In genomic region chr7:116674508-116675173, GRCh38 we compare ENCODE assay signal across 16 cellular contexts. TPM values are rescaled to one million over a fixed set of nuclear protein-coding genes. Genes with fewer than 3 reads are reported as not detected.
A peak's percentile ranks its signal among the peaks of the same experiment; 100 is the strongest.
DNase-seq lines count a peak whose midpoint lies in the region; ATAC-seq, FAIRE-seq and TF ChIP-seq lines count a peak whose summit lies in the region.
"Had no signal": no experiment of that assay in that cellular context is flagged by ENCODE, and none has a peak within 500 bp of the region (broad histone marks: within the 10 kb centered on the region; RNA-seq: fewer than 3 reads in every experiment).

No MANE protein-coding gene starts in this region.

- TF ChIP-seq CTCF in H1 (IDR thresholded peaks at IDR 0.05; ENCODE audit: control extremely low read depth in 1 of 3, insufficient read depth in 1 of 3, low read depth in 1 of 3, low read length in 3 of 3) (no peak), nephron (IDR thresholded peaks at IDR 0.05; ENCODE audit: unreplicated experiment in 3 of 3) (no peak)

- H3K36me3 ChIP-seq in H1 (ENCODE audit: control insufficient read depth in 2 of 4, insufficient read depth in 4 of 4, low read length in 3 of 4) = no peaks in the 10 kb centered on the region

- DNase-seq in COLO668 (lab: John Stamatoyannopoulos, UW; ENCODE audit: unreplicated experiment) (peak; percentile 12), M059J (ENCODE audit: low read depth) (peak; percentile 89), H1 (ENCODE audit: low read depth in 1 of 2, low spot score in 2 of 2) (no peak), frontal cortex (ENCODE audit: low spot score in 2 of 2) (no peak), activated gamma-delta T cell treated with Interleukin-2 at 50 U/mL for 16 hours (no peak)
- no peak for DNase-seq in stimulated activated naive CD8-positive, alpha-beta T cell treated with anti-CD3 and anti-CD28 coated beads, Interleukin-15, Interleukin-2, amounts not matched to agents 100 U/mL and 50 U/mL, for 24 hours
- DNase-seq: activated CD4-positive, CD25-positive, alpha-beta regulatory T cell; activated effector memory CD4-positive, alpha-beta T cell treated with anti-CD3 and anti-CD28 coated beads, Interleukin-2, amount 50 U/mL, for 16 hours; CD4-positive, CD25-positive, alpha-beta regulatory T cell; head of caudate nucleus; NCI-H1694; stimulated activated CD4-positive, alpha-beta T cell treated with anti-CD3 and anti-CD28 coated beads, Interleukin-15, amount 100 ng/mL, for 24 hours had no signal

- H2BK20ac ChIP-seq in H1 (ENCODE audit: low read length) = no peak overlapping the region

- H3K79me1 ChIP-seq in H1 (ENCODE audit: low read depth, low read length) = no peaks in the 10 kb centered on the region

- no peak overlapping the region for H3K23ac ChIP-seq in H1 (ENCODE audit: insufficient read length)

- peaks cover 8% of the 10 kb centered on the region for H3K23me2 ChIP-seq in H1 (ENCODE audit: low read depth, low read length)

- TF ChIP-seq EP300 in H1 (IDR thresholded peaks at IDR 0.05; ENCODE audit: borderline replicate concordance in 1 of 2, low read depth in 2 of 2, low read length in 2 of 2) = no peak

- peak overlapping the region in 2 of 3 experiments; percentile 28 to 49 for H3K27ac Mint-ChIP-seq in nephron
- H3K27ac Mint-ChIP-seq: CD4-positive, CD25-positive, alpha-beta regulatory T cell had no signal

- WGBS in H1 (ENCODE audit: extremely low coverage in 1 of 2, insufficient coverage in 1 of 2, insufficient read length in 1 of 2, insufficient replicate concordance in 2 of 2, low coverage in 1 of 2, low lambda C conversion rate in 2 of 2, missing lambda C conversion rate in 1 of 2), 2 experiments = 76% methylated on average over 7 of the region's 7 CpGs; no CpG with 5 or more reads in 1 of the 2 experiments

- H2BK5ac ChIP-seq in H1 (ENCODE audit: low read depth, low read length) = no peak overlapping the region

- no peak overlapping the region for H3K4me3 ChIP-seq in H1 (ENCODE audit: extremely low read depth in 1 of 4, insufficient read depth in 2 of 4, low read depth in 3 of 4, low read length in 4 of 4)
- H3K4me3 ChIP-seq: GM12878 had no signal

- H3K9me3 ChIP-seq in H1 (ENCODE audit: insufficient read depth in 2 of 2, low read depth in 1 of 2, low read length in 1 of 2) = no peaks in the 10 kb centered on the region

- FAIRE-seq in H1 (lab: Jason Lieb, UNC) = no peak
- no peak for FAIRE-seq in frontal cortex (lab: Jason Lieb, UNC)
- FAIRE-seq: colon, GM12878 had no signal

- no peak overlapping the region for H4K8ac ChIP-seq in H1 (ENCODE audit: extremely low read depth, insufficient read depth, low read length)

- H3K79me2 ChIP-seq in H1 (ENCODE audit: control insufficient read depth in 1 of 2, insufficient read depth in 2 of 2, low read length in 2 of 2) = no peaks in the 10 kb centered on the region

- H2BK120ac ChIP-seq in H1 (replicated peaks; ENCODE audit: low read depth, low read length) = no peak overlapping the region

- H3K14ac ChIP-seq in H1 (ENCODE audit: insufficient read length) = no peak overlapping the region

- H3K27me3 ChIP-seq in H1 (replicated peaks in 1 of 4; ENCODE audit: control insufficient read depth in 3 of 4, extremely low read depth in 1 of 4, insufficient read depth in 3 of 4, low read length in 3 of 4) = peaks cover 0 to 21% (median 7%) of the 10 kb centered on the region in 4 experiments; a peak in 5 of 7 replicates

- H4K5ac ChIP-seq in H1 (ENCODE audit: insufficient read length, low read depth, low read length) = no peak overlapping the region

- no peak overlapping the region for H2BK12ac ChIP-seq in H1 (ENCODE audit: low read depth, low read length)

- H3K27ac ChIP-seq in H1 (ENCODE audit: low read depth, low read length) = no peak overlapping the region

- peaks cover 0 to 9% (median 2%) of the 10 kb centered on the region in 4 experiments; a peak in 5 of 7 replicates for H3K4me1 ChIP-seq in H1 (replicated peaks in 1 of 4; ENCODE audit: control insufficient read depth in 3 of 4, insufficient read depth in 4 of 4, low read length in 3 of 4)

- H2AFZ ChIP-seq in H1 (ENCODE audit: low read length) = no peak overlapping the region

- POLR2A ChIA-PET in H1 (lab: Charles Lee; ENCODE audit: partially characterized antibody) = no interaction called here

- H4K20me1 ChIP-seq in H1 (replicated peaks in 1 of 2; ENCODE audit: control insufficient read depth in 1 of 2, insufficient read depth in 2 of 2, low read length in 2 of 2) = no peaks in the 10 kb centered on the region

- no peak overlapping the region for H3K56ac ChIP-seq in H1 (replicated peaks; ENCODE audit: insufficient read length, low read depth, low read length)

- no peak overlapping the region for H2AK5ac ChIP-seq in H1 (ENCODE audit: low read depth, low read length)

- H3K4ac ChIP-seq in H1 (replicated peaks; ENCODE audit: insufficient read length, low read depth, low read length) = no peak overlapping the region

- H3K9ac ChIP-seq in H1 (replicated peaks in 1 of 4; ENCODE audit: extremely low read depth in 1 of 4, low read depth in 3 of 4, low read length in 3 of 4) = no peak overlapping the region

- no peak for ATAC-seq in GM19324 (IDR thresholded peaks at IDR 0.05; ENCODE audit: low FRiP score, unreplicated experiment)
- ATAC-seq in stimulated activated naive CD8-positive, alpha-beta T cell treated with anti-CD3 and anti-CD28 coated beads, Interleukin-15, Interleukin-2, amounts not matched to agents 100 U/mL and 50 U/mL, for 24 hours = no peak
- ATAC-seq: GM12878 had no signal

- no peak for TF ChIP-seq POLR2A in H1 (IDR thresholded peaks at IDR 0.05; ENCODE audit: control extremely low read depth in 1 of 2, low read depth in 2 of 2, low read length in 2 of 2)

- no peak for TF ChIP-seq RAD21 in H1 (IDR thresholded peaks at IDR 0.05 in 1 of 2, conservative IDR thresholded peaks at IDR 0.05 in 1 of 2; ENCODE audit: low read depth in 2 of 2, low read length in 2 of 2)

- peak overlapping the region; percentile 74 to 75 (median 75) for H3K4me3 Mint-ChIP-seq in nephron
- H3K4me3 Mint-ChIP-seq: CD4-positive, CD25-positive, alpha-beta regulatory T cell had no signal

- H3K18ac ChIP-seq in H1 (ENCODE audit: extremely low read depth, low read length) = no peak overlapping the region

- peaks cover 22% of the 10 kb centered on the region for H3K4me1 Mint-ChIP-seq in nephron

- H3K4me2 ChIP-seq in H1 (ENCODE audit: insufficient read depth in 1 of 2, low read depth in 2 of 2, low read length in 2 of 2) = no peak overlapping the region

- H3K9me3 Mint-ChIP-seq in nephron = no peaks in the 10 kb centered on the region

- peaks cover 52% of the 10 kb centered on the region for H3K27me3 Mint-ChIP-seq in nephron (ENCODE audit: low read depth)

- no peak overlapping the region for H2BK15ac ChIP-seq in H1 (ENCODE audit: low read length)

- CTCF ChIA-PET in H1 (lab: Charles Lee; ENCODE audit: partially characterized antibody) = interaction anchor here (0.6 to 3.5 kb wide), 7 partner anchors 51 to 437 kb away, joined by 3 to 12 read pairs (median 5); no protein-coding TSS in a partner anchor

- no peak overlapping the region for H4K91ac ChIP-seq in H1 (replicated peaks; ENCODE audit: insufficient read length, low read length)

- H3K36me3 Mint-ChIP-seq in nephron (ENCODE audit: low read depth) = no peaks in the 10 kb centered on the region
- H3K36me3 Mint-ChIP-seq: CD4-positive, CD25-positive, alpha-beta regulatory T cell had no signal

TF ChIP-seq in H1, 55 proteins besides CTCF, POLR2A, EP300 and RAD21:
- TF ChIP-seq RXRA (IDR thresholded peaks at IDR 0.05; ENCODE audit: insufficient read depth, low read depth, low read length) (no peak), SP1 (IDR thresholded peaks at IDR 0.05; ENCODE audit: low read depth, low read length) (0 out of 2 replicates have a peak, but pooled peaks have one; percentile 58), SP4 (IDR thresholded peaks at IDR 0.05; ENCODE audit: low read length) (no peak)

RNA-seq across cellular contexts. Expression of gene MET, which starts 2.6 kb away (rescaled TPM):
- 131 and 199 TPM in 2 replicates for total RNA-seq in M059J (2014; rRNA removed; shearing (Covaris generic))
- total RNA-seq in H1 (2021; fragmentation: NEBNext Ultra II Directional; extraction: Animal tissue kit (Norgen Biotek cat#: 25700)) = 12.9 and 15.1 TPM in 2 replicates
- polyA plus RNA-seq in H1 (2011; rRNA removed) = 3.5 TPM in 2 replicates
- 4.8 TPM for polyA plus RNA-seq in H1 (2011; cell fraction: cytosol; rRNA removed)
- 6.1 TPM for polyA plus RNA-seq in H1 (2011; cell fraction: nucleus; rRNA removed)
- 3.5 to 6.4 TPM (median 5.5 TPM) in 4 replicates for polyA plus RNA-seq in H1 (2012, experiment 1 of 2)
- polyA plus RNA-seq in H1 (2012, experiment 2 of 2) = 0.59 TPM
- polyA plus RNA-seq in H1 (2013, experiment 1 of 2) = 13.0 TPM
- polyA plus RNA-seq in H1 (2013, experiment 2 of 2) = 13.4 TPM
- polyA minus RNA-seq in H1 (2011; rRNA and poly(A)+ RNA removed) = 26.9 and 40.5 TPM in 2 replicates
- 9.5 TPM for polyA minus RNA-seq in H1 (2011; cell fraction: cytosol; rRNA and poly(A)+ RNA removed)
- 23.8 TPM for polyA minus RNA-seq in H1 (2011; cell fraction: nucleus; rRNA and poly(A)+ RNA removed)
- total RNA-seq in frontal cortex = 2.9 TPM
- total RNA-seq: CD4-positive, CD25-positive, alpha-beta regulatory T cell had no signal
- polyA plus RNA-seq: CD4-positive, CD25-positive, alpha-beta regulatory T cell had no signal

Comparison
In these comparisons a context has a peak if more than half of its experiments do, and no peak if none do; other contexts are left out.
1. DNase-seq: peak in COLO668 (single experiment) and M059J (single experiment); none in H1 (0 of 2), frontal cortex (0 of 2), activated gamma-delta T cell treated with Interleukin-2 at 50 U/mL for 16 hours (single experiment) and stimulated activated naive CD8-positive, alpha-beta T cell treated with anti-CD3 and anti-CD28 coated beads, Interleukin-15, Interleukin-2, amounts not matched to agents 100 U/mL and 50 U/mL, for 24 hours (single experiment).